Comparison of ENCODE assay signal across 19 cellular contexts in genomic region chr2:105592288-105592687, GRCh38.
DNase-seq lines count a peak whose midpoint lies in the region; ATAC-seq, FAIRE-seq and TF ChIP-seq lines count a peak whose summit lies in the region.
"Had no signal": no experiment of that assay in that cellular context is flagged by ENCODE, and none has a peak within 500 bp of the region (broad histone marks: within the 10 kb centered on the region; RNA-seq: fewer than 3 reads in every experiment).

No MANE protein-coding gene starts in this region.

- no peak overlapping the region for H3K23ac ChIP-seq in mesenchymal stem cell (ENCODE audit: low read length in 2 of 2)

- no peaks in the 10 kb centered on the region for H3K79me1 ChIP-seq in mesenchymal stem cell (replicated peaks; ENCODE audit: low read length, poor library complexity, severe bottlenecking)

- H3K9ac ChIP-seq in liver (ENCODE audit: low read depth in 1 of 2, low read length in 2 of 2) (no peak overlapping the region), HepG2 (ENCODE audit: insufficient read depth, low read depth, low read length) (no peak overlapping the region), mesenchymal stem cell (ENCODE audit: low read length) (no peak overlapping the region)
- H3K9ac ChIP-seq: BLaER1 had no signal

- peak overlapping the region; percentile 22 for H2BK5ac ChIP-seq in mesenchymal stem cell (ENCODE audit: low read depth, low read length, poor library complexity, severe bottlenecking)

- H3K4me1 ChIP-seq in liver (ENCODE audit: control insufficient read depth in 4 of 4, insufficient read depth in 4 of 4, low read length in 3 of 4) (no peaks in the 10 kb centered on the region), HepG2 (ENCODE audit: insufficient read depth, low read length) (no peaks in the 10 kb centered on the region), mesenchymal stem cell (ENCODE audit: control insufficient read depth, insufficient read depth, low read depth, low read length) (peaks cover 16% of the 10 kb centered on the region), psoas muscle (no peaks in the 10 kb centered on the region)
- H3K4me1 ChIP-seq: BLaER1, lower lobe of right lung, SJSA1 had no signal

- no peak overlapping the region for H2AFZ ChIP-seq in HepG2 (ENCODE audit: low read length)
- no peak overlapping the region for H2AFZ ChIP-seq in mesenchymal stem cell (ENCODE audit: low read depth, low read length)

- intact Hi-C loops in HepG2 (cut with micrococcal nuclease; ENCODE audit: unreplicated experiment) (no loop called here), psoas muscle (cut with DNase I) (loop anchor here in 1 of 2 donors (10.0 kb wide), 1 partner anchor 93 kb away; no protein-coding TSS in a partner anchor)

- no peak overlapping the region for H3K4me2 ChIP-seq in HepG2 (ENCODE audit: low read depth, low read length)
- no peak overlapping the region for H3K4me2 ChIP-seq in mesenchymal stem cell (ENCODE audit: low read length, poor library complexity, severe bottlenecking)
- H3K4me2 ChIP-seq: BLaER1 had no signal

- TF ChIP-seq CTCF in liver (IDR thresholded peaks at IDR 0.05; ENCODE audit: low read depth, low read length, missing input control) = no peak
- no peak for TF ChIP-seq CTCF in HepG2 (CRISPR knock-in tag; IDR thresholded peaks at IDR 0.05)
- TF ChIP-seq CTCF in fibroblast of pulmonary artery (IDR thresholded peaks at IDR 0.05; ENCODE audit: low read length, missing control alignments) = no peak
- no peak for TF ChIP-seq CTCF in type B pancreatic cell (conservative IDR thresholded peaks at IDR 0.05)
- TF ChIP-seq CTCF in psoas muscle (IDR thresholded peaks at IDR 0.05) = no peak

- no peak for FAIRE-seq in HepG2 (lab: Jason Lieb, UNC)
- FAIRE-seq: GM12878 had no signal

- H3K27ac ChIP-seq in liver (ENCODE audit: low read depth in 1 of 2, low read length in 2 of 2) (no peak overlapping the region), HepG2 (ENCODE audit: extremely low read length, insufficient read depth, low read length) (no peak overlapping the region), mesenchymal stem cell (ENCODE audit: low read length, poor library complexity, severe bottlenecking) (no peak overlapping the region), psoas muscle (no peak overlapping the region)
- H3K27ac ChIP-seq: BLaER1, lower lobe of right lung, SJSA1 had no signal

- no peak for ATAC-seq in HepG2
- no peak for ATAC-seq in psoas muscle
- ATAC-seq in HG03108 (IDR thresholded peaks at IDR 0.05; ENCODE audit: unreplicated experiment) = no peak
- ATAC-seq in HG03460 (IDR thresholded peaks at IDR 0.05; ENCODE audit: unreplicated experiment) = no peak
- ATAC-seq: activated naive CD4-positive, alpha-beta T cell treated with anti-CD3 and anti-CD28 coated beads, Interleukin-2, amount 50 U/mL, for 72 hours; GM12878; lower lobe of right lung; stimulated activated effector memory CD8-positive, alpha-beta T cell treated with anti-CD3 and anti-CD28 coated beads, Interleukin-12 subunit alpha, Interleukin-12 subunit beta, amount 100 ng/mL, for 72 hours had no signal

- TF ChIP-seq RAD21 in liver (IDR thresholded peaks at IDR 0.05) (no peak), HepG2 (CRISPR knock-in tag; IDR thresholded peaks at IDR 0.05) (no peak)

- no peaks in the 10 kb centered on the region for H3K79me2 ChIP-seq in HepG2 (ENCODE audit: insufficient read depth, low read length)

- no peak overlapping the region for H2BK120ac ChIP-seq in mesenchymal stem cell (ENCODE audit: low read depth, low read length)

- H3K36me3 ChIP-seq in liver (ENCODE audit: control insufficient read depth in 4 of 4, insufficient read depth in 3 of 4, low read depth in 1 of 4, low read length in 3 of 4) (no peaks in the 10 kb centered on the region), HepG2 (replicated peaks in 1 of 2; ENCODE audit: control insufficient read depth in 1 of 2, insufficient read depth in 2 of 2, low read length in 2 of 2) (no peaks in the 10 kb centered on the region), mesenchymal stem cell (ENCODE audit: control insufficient read depth in 1 of 2, insufficient read depth in 2 of 2, low read depth in 1 of 2, low read length in 2 of 2) (no peaks in the 10 kb centered on the region), psoas muscle (ENCODE audit: insufficient read depth in 1 of 2, low read depth in 1 of 2) (no peaks in the 10 kb centered on the region)
- H3K36me3 ChIP-seq: BLaER1, lower lobe of right lung, SJSA1 had no signal

- in situ Hi-C loops in HepG2 (cut with HindIII; ENCODE audit: extremely low pct_ligation_motif_present, low pct_unique_long_range_greater_than_20kb) = no loop called here

- TF ChIP-seq POLR2A in HepG2 (IDR thresholded peaks at IDR 0.05; ENCODE audit: insufficient read depth in 1 of 2, low read depth in 2 of 2, low read length in 2 of 2) = no peak

- peaks cover 16% of the 10 kb centered on the region for H3K4me1 Mint-ChIP-seq in type B pancreatic cell (ENCODE audit: unreplicated experiment)

- H3K27me3 Mint-ChIP-seq in type B pancreatic cell = no peaks in the 10 kb centered on the region
- H3K27me3 Mint-ChIP-seq: activated B cell treated with CpG ODN at 0.5 μM for 24 hours had no signal

- WGBS in liver = 86% methylated on average over 6 of the region's 6 CpGs
- 35% methylated on average over 6 of the region's 6 CpGs for WGBS in HepG2 (ENCODE audit: low lambda C conversion rate)
- 91% methylated on average over 6 of the region's 6 CpGs for WGBS in mesenchymal stem cell
- WGBS in psoas muscle, 3 donors = 73 to 83% (median 80%) methylated on average over 6 of the region's 6 CpGs

- H2BK15ac ChIP-seq in mesenchymal stem cell (ENCODE audit: low read depth, poor library complexity, severe bottlenecking) = no peak overlapping the region

- TF ChIP-seq EP300 in HepG2 (IDR thresholded peaks at IDR 0.05; ENCODE audit: low read depth in 2 of 2, low read length in 2 of 2) = no peak
- TF ChIP-seq EP300 in HepG2 (CRISPR knock-in tag; IDR thresholded peaks at IDR 0.05; ENCODE audit: borderline replicate concordance) = no peak

- H2BK12ac ChIP-seq in mesenchymal stem cell (ENCODE audit: low read length in 2 of 2) = no peak overlapping the region

- H3K27me3 ChIP-seq in liver (ENCODE audit: control insufficient read depth in 4 of 4, insufficient read depth in 4 of 4, low read length in 3 of 4) = no peaks in the 10 kb centered on the region
- peaks cover 0 to 22% of the 10 kb centered on the region in 2 experiments; a peak in 4 of 5 replicates for H3K27me3 ChIP-seq in HepG2 (ENCODE audit: control insufficient read depth in 1 of 2, insufficient read depth in 2 of 2, low read length in 2 of 2)
- no peaks in the 10 kb centered on the region for H3K27me3 ChIP-seq in mesenchymal stem cell (ENCODE audit: control insufficient read depth in 1 of 2, insufficient read depth in 1 of 2, low read length in 2 of 2)
- no peaks in the 10 kb centered on the region for H3K27me3 ChIP-seq in psoas muscle (ENCODE audit: insufficient read depth in 3 of 3, low read length in 2 of 3)
- H3K27me3 ChIP-seq: BLaER1, SJSA1 had no signal

- H4K91ac ChIP-seq in mesenchymal stem cell (ENCODE audit: low read length) = no peak overlapping the region

- no peaks in the 10 kb centered on the region for H4K20me1 ChIP-seq in HepG2 (ENCODE audit: insufficient read depth, low read length)
- H4K20me1 ChIP-seq: BLaER1 had no signal

- BruUV-seq in HepG2 (replicated peaks; lab: Mats Ljungman, UMichigan) = no TSS peak

- no peak overlapping the region for H3K4ac ChIP-seq in mesenchymal stem cell (ENCODE audit: low read depth in 1 of 2, low read length in 2 of 2)

- H2AK5ac ChIP-seq in mesenchymal stem cell (ENCODE audit: low read length, severe bottlenecking) = no peak overlapping the region

- H3K9me3 Mint-ChIP-seq in type B pancreatic cell = peaks cover 9% of the 10 kb centered on the region

- H3K4me3 ChIP-seq in liver (ENCODE audit: low read depth in 1 of 3, low read length in 3 of 3) (no peak overlapping the region), HepG2 (replicated peaks in 1 of 3; ENCODE audit: insufficient read depth in 1 of 3, low read depth in 2 of 3, low read length in 3 of 3) (no peak overlapping the region), fibroblast of pulmonary artery (replicated peaks; ENCODE audit: low read depth, low read length) (no peak overlapping the region), mesenchymal stem cell (ENCODE audit: insufficient read depth in 1 of 2, low read depth in 1 of 2, low read length in 2 of 2) (no peak overlapping the region), psoas muscle (no peak overlapping the region)
- H3K4me3 ChIP-seq: BLaER1, GM12878, lower lobe of right lung, SJSA1 had no signal

- H4K8ac ChIP-seq in mesenchymal stem cell (ENCODE audit: low read length) = no peak overlapping the region

- POLR2A ChIA-PET in HepG2 (lab: Yijun Ruan, JAX) = no interaction called here

- CTCF ChIA-PET in HepG2 (lab: Yijun Ruan, JAX; ENCODE audit: low intra/inter-chr PET ratio, low total read pairs) = no interaction called here

- DNase-seq in HepG2 (ENCODE audit: low spot score) (no peak), fibroblast of pulmonary artery (ENCODE audit: low read depth) (peak; percentile 28), mesenchymal stem cell (no peak), type B pancreatic cell (ENCODE audit: extremely low spot score, unreplicated experiment) (no peak), psoas muscle (no peak)
- DNase-seq: activated B cell treated with CpG ODN at 0.5 μM for 24 hours, endodermal cell, lower lobe of right lung, NCI-H1436 treated with DMSO at 0.1 percent for 48 hours, NCI-H2171 treated with DMSO at 0.1 percent for 48 hours had no signal

- no peak overlapping the region for H3K14ac ChIP-seq in mesenchymal stem cell (ENCODE audit: low read length in 2 of 2)

- H3K18ac ChIP-seq in mesenchymal stem cell (ENCODE audit: low read depth in 1 of 2, low read length in 2 of 2) = no peak overlapping the region

- H3K27ac Mint-ChIP-seq in type B pancreatic cell = peak overlapping the region; percentile 37
- H3K27ac Mint-ChIP-seq: activated B cell treated with CpG ODN at 0.5 μM for 24 hours; activated naive CD4-positive, alpha-beta T cell treated with anti-CD3 and anti-CD28 coated beads, Interleukin-2, amount 50 U/mL, for 72 hours; activated T-helper 1 cell treated with anti-CD3 and anti-CD28 coated beads, Interleukin-12 subunit alpha, Interleukin-12 subunit beta, Interleukin-2, Interleukin-4 antibody, amounts not matched to agents 30 ng/mL and 10 ng/mL and 1 ng/mL, durations not matched to agents 14 hours and 24 hours and 36 hours; endodermal cell; stimulated activated effector memory CD8-positive, alpha-beta T cell treated with anti-CD3 and anti-CD28 coated beads, Interleukin-12 subunit alpha, Interleukin-12 subunit beta, amount 100 ng/mL, for 72 hours had no signal

- peak overlapping the region; percentile 20 for H3K4me3 Mint-ChIP-seq in type B pancreatic cell
- H3K4me3 Mint-ChIP-seq: activated B cell treated with CpG ODN at 0.5 μM for 24 hours; activated T-helper 1 cell treated with anti-CD3 and anti-CD28 coated beads, Interleukin-12 subunit alpha, Interleukin-12 subunit beta, Interleukin-2, Interleukin-4 antibody, amounts not matched to agents 30 ng/mL and 10 ng/mL and 1 ng/mL, durations not matched to agents 14 hours and 24 hours and 36 hours; endodermal cell; stimulated activated effector memory CD8-positive, alpha-beta T cell treated with anti-CD3 and anti-CD28 coated beads, Interleukin-12 subunit alpha, Interleukin-12 subunit beta, amount 100 ng/mL, for 72 hours had no signal

- H3K36me3 Mint-ChIP-seq in type B pancreatic cell = no peaks in the 10 kb centered on the region
- H3K36me3 Mint-ChIP-seq: stimulated activated effector memory CD8-positive, alpha-beta T cell treated with anti-CD3 and anti-CD28 coated beads, Interleukin-12 subunit alpha, Interleukin-12 subunit beta, amount 100 ng/mL, for 72 hours had no signal

- peaks cover 0 to 18% (median under 1%) of the 10 kb centered on the region in 4 donors for H3K9me3 ChIP-seq in liver (ENCODE audit: control insufficient read depth in 4 of 4, low read length in 3 of 4)
- H3K9me3 ChIP-seq in HepG2 (ENCODE audit: low read length) = peaks cover 6% of the 10 kb centered on the region; the same call in 1 of the 2 replicates
- H3K9me3 ChIP-seq in mesenchymal stem cell (ENCODE audit: control insufficient read depth, low read length) = peaks cover 3% of the 10 kb centered on the region
- peaks cover 2% of the 10 kb centered on the region for H3K9me3 ChIP-seq in psoas muscle
- H3K9me3 ChIP-seq: SJSA1 had no signal
